1 cellular context compared by ENCODE assay signal in the genomic region with DNA sequence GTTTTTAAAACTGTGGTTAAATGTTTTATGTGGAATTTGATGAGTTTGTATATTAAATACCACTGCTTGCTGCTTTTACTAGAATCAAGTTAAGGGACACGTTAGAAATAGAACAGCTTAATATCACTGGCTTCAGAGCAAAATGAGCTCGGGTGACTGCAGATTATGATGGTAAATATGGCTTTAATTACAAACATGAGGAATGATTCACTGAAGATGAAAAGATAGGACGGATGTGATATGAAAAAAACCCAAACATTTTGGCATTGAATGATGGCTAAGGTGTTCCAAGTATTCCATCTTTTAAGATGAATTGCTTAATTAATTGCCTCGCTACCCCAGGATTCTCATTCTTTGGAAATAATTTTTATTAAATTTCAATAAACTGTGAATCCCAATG.
TF ChIP-seq lines count a peak whose summit lies in the region.

No MANE protein-coding gene starts in this region.

TF ChIP-seq in SK-N-SH, 30 proteins besides CTCF, POLR2A, EP300 and RAD21 (continued from another document):
- TF ChIP-seq, protein P1, sequence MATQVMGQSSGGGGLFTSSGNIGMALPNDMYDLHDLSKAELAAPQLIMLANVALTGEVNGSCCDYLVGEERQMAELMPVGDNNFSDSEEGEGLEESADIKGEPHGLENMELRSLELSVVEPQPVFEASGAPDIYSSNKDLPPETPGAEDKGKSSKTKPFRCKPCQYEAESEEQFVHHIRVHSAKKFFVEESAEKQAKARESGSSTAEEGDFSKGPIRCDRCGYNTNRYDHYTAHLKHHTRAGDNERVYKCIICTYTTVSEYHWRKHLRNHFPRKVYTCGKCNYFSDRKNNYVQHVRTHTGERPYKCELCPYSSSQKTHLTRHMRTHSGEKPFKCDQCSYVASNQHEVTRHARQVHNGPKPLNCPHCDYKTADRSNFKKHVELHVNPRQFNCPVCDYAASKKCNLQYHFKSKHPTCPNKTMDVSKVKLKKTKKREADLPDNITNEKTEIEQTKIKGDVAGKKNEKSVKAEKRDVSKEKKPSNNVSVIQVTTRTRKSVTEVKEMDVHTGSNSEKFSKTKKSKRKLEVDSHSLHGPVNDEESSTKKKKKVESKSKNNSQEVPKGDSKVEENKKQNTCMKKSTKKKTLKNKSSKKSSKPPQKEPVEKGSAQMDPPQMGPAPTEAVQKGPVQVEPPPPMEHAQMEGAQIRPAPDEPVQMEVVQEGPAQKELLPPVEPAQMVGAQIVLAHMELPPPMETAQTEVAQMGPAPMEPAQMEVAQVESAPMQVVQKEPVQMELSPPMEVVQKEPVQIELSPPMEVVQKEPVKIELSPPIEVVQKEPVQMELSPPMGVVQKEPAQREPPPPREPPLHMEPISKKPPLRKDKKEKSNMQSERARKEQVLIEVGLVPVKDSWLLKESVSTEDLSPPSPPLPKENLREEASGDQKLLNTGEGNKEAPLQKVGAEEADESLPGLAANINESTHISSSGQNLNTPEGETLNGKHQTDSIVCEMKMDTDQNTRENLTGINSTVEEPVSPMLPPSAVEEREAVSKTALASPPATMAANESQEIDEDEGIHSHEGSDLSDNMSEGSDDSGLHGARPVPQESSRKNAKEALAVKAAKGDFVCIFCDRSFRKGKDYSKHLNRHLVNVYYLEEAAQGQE (IDR thresholded peaks at IDR 0.05; ENCODE audit: low read depth, low read length) = no peak
- no peak for TF ChIP-seq ELF1 (IDR thresholded peaks at IDR 0.05)
- TF ChIP-seq, protein P2, sequence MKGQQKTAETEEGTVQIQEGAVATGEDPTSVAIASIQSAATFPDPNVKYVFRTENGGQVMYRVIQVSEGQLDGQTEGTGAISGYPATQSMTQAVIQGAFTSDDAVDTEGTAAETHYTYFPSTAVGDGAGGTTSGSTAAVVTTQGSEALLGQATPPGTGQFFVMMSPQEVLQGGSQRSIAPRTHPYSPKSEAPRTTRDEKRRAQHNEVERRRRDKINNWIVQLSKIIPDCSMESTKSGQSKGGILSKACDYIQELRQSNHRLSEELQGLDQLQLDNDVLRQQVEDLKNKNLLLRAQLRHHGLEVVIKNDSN (IDR thresholded peaks at IDR 0.05; ENCODE audit: borderline replicate concordance, low read depth) = no peak
- peak; percentile 23; the same call in 1 of the 2 replicates for TF ChIP-seq FOSL2 (IDR thresholded peaks at IDR 0.05; ENCODE audit: borderline replicate concordance, low read depth)
- peak; percentile 58 for TF ChIP-seq JUND (IDR thresholded peaks at IDR 0.05)
- no peak for TF ChIP-seq FOXM1 (IDR thresholded peaks at IDR 0.05; ENCODE audit: low read depth)
- no peak for TF ChIP-seq RXRA (IDR thresholded peaks at IDR 0.05; ENCODE audit: borderline replicate concordance, low read depth)
- peak; percentile 39; the same call in 1 of the 2 replicates for TF ChIP-seq NFIC (IDR thresholded peaks at IDR 0.05; ENCODE audit: borderline replicate concordance)
- TF ChIP-seq MXI1 (IDR thresholded peaks at IDR 0.05; ENCODE audit: low read depth, low read length) = no peak
- TF ChIP-seq, protein P3, sequence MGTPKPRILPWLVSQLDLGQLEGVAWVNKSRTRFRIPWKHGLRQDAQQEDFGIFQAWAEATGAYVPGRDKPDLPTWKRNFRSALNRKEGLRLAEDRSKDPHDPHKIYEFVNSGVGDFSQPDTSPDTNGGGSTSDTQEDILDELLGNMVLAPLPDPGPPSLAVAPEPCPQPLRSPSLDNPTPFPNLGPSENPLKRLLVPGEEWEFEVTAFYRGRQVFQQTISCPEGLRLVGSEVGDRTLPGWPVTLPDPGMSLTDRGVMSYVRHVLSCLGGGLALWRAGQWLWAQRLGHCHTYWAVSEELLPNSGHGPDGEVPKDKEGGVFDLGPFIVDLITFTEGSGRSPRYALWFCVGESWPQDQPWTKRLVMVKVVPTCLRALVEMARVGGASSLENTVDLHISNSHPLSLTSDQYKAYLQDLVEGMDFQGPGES (IDR thresholded peaks at IDR 0.05; ENCODE audit: low read depth, low read length) = no peak
- TF ChIP-seq RFX5 (IDR thresholded peaks at IDR 0.05; ENCODE audit: low read length) = no peak
- no peak for TF ChIP-seq YY1 (IDR thresholded peaks at IDR 0.05; ENCODE audit: low read depth)
- TF ChIP-seq SMC3 (IDR thresholded peaks at IDR 0.05; ENCODE audit: low read depth, low read length) = no peak
- TF ChIP-seq, protein P4, sequence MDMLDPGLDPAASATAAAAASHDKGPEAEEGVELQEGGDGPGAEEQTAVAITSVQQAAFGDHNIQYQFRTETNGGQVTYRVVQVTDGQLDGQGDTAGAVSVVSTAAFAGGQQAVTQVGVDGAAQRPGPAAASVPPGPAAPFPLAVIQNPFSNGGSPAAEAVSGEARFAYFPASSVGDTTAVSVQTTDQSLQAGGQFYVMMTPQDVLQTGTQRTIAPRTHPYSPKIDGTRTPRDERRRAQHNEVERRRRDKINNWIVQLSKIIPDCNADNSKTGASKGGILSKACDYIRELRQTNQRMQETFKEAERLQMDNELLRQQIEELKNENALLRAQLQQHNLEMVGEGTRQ (IDR thresholded peaks at IDR 0.05; ENCODE audit: borderline replicate concordance, low read depth, low read length) = no peak
- no peak for TF ChIP-seq RCOR1 (IDR thresholded peaks at IDR 0.05; ENCODE audit: low read length)
- TF ChIP-seq, protein P5, sequence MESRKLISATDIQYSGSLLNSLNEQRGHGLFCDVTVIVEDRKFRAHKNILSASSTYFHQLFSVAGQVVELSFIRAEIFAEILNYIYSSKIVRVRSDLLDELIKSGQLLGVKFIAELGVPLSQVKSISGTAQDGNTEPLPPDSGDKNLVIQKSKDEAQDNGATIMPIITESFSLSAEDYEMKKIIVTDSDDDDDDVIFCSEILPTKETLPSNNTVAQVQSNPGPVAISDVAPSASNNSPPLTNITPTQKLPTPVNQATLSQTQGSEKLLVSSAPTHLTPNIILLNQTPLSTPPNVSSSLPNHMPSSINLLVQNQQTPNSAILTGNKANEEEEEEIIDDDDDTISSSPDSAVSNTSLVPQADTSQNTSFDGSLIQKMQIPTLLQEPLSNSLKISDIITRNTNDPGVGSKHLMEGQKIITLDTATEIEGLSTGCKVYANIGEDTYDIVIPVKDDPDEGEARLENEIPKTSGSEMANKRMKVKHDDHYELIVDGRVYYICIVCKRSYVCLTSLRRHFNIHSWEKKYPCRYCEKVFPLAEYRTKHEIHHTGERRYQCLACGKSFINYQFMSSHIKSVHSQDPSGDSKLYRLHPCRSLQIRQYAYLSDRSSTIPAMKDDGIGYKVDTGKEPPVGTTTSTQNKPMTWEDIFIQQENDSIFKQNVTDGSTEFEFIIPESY (IDR thresholded peaks at IDR 0.05; ENCODE audit: borderline replicate concordance, low read depth) = no peak
